ENCODE assay signal across 8 cellular contexts in the genomic region with DNA sequence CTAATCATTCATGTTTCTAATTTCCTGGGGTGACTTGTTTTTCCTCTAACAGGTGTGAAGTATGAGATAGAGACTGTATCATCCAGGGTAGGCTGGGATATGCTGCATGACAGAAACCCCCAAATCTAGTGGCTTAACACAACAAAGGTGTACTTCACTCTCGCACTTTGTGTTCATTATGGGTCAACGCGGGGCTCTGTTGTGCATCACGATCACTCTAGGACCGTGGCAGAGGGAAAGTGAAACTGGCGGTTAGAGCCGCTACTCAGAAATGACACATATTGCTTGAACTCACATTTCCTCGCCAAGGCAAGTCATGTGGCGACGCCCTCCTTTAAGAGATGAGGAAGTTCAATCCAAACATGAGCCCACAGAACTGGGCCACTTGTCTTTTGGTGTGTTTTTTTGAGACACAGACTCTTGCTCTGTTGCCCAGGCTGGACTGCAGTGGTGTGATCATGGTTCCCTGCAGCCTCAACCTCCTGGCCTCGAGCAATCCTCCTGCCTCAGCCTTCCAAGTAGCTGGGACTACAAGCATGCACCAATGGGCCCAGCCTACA. TPM values are rescaled to one million over a fixed set of nuclear protein-coding genes. Genes with fewer than 3 reads are reported as not detected.
DNase-seq lines count a peak whose midpoint lies in the region; ATAC-seq lines count a peak whose summit lies in the region.

No MANE protein-coding gene starts in this region.

- DNase-seq in activated gamma-delta T cell treated with Interleukin-2 at 50 U/mL for 16 hours (peak; percentile 70), activated gamma-delta T cell (lab: John Stamatoyannopoulos, UW) (no peak), SW480 (ENCODE audit: low spot score) (peak; percentile 62), left lobe of liver (ENCODE audit: low spot score) (peak; percentile 62), DMS114 treated with DMSO at 0.1 percent for 48 hours (lab: John Stamatoyannopoulos, UW; ENCODE audit: unreplicated experiment) (no peak)
- peak; percentile 68 for DNase-seq in activated naive CD8-positive, alpha-beta T cell treated with anti-CD3 and anti-CD28 coated beads, Interleukin-2, amount 10 ng/mL, durations not matched to agents 7 days and 5 days
- peak; percentile 56 to 80 for DNase-seq in stimulated activated CD8-positive, alpha-beta memory T cell treated with anti-CD3 and anti-CD28 coated beads, Interleukin-15, amount 100 ng/mL, for 48 hours (ENCODE audit: low read depth in 2 of 2)

- POLR2A ChIA-PET in activated naive CD8-positive, alpha-beta T cell treated with anti-CD3 and anti-CD28 coated beads, Interleukin-2, amount 10 ng/mL, durations not matched to agents 7 days and 5 days (lab: Charles Lee) = interaction anchor here (0.8 to 2.2 kb wide), 4 partner anchors 22 to 264 kb away, joined by 3 to 12 read pairs (median 4); a partner anchor contains a TSS

- H3K27ac Mint-ChIP-seq in activated naive CD8-positive, alpha-beta T cell treated with anti-CD3 and anti-CD28 coated beads, Interleukin-2, amount 10 ng/mL, durations not matched to agents 7 days and 5 days = peak overlapping the region; percentile 98

- H3K27me3 Mint-ChIP-seq in activated naive CD8-positive, alpha-beta T cell treated with anti-CD3 and anti-CD28 coated beads, Interleukin-2, amount 10 ng/mL, durations not matched to agents 7 days and 5 days = no peaks in the 10 kb centered on the region

- H3K9me3 Mint-ChIP-seq in activated naive CD8-positive, alpha-beta T cell treated with anti-CD3 and anti-CD28 coated beads, Interleukin-2, amount 10 ng/mL, durations not matched to agents 7 days and 5 days = no peaks in the 10 kb centered on the region

- H3K4me3 Mint-ChIP-seq in activated naive CD8-positive, alpha-beta T cell treated with anti-CD3 and anti-CD28 coated beads, Interleukin-2, amount 10 ng/mL, durations not matched to agents 7 days and 5 days = peak overlapping the region; percentile 74

- no peaks in the 10 kb centered on the region for H3K36me3 Mint-ChIP-seq in activated naive CD8-positive, alpha-beta T cell treated with anti-CD3 and anti-CD28 coated beads, Interleukin-2, amount 10 ng/mL, durations not matched to agents 7 days and 5 days

- peaks cover 46% of the 10 kb centered on the region for H3K4me1 Mint-ChIP-seq in activated naive CD8-positive, alpha-beta T cell treated with anti-CD3 and anti-CD28 coated beads, Interleukin-2, amount 10 ng/mL, durations not matched to agents 7 days and 5 days

- peak; percentile 94 for ATAC-seq in HG03280 (IDR thresholded peaks at IDR 0.05; ENCODE audit: unreplicated experiment)
- ATAC-seq in activated naive CD8-positive, alpha-beta T cell treated with anti-CD3 and anti-CD28 coated beads, Interleukin-2, amount 10 ng/mL, durations not matched to agents 7 days and 5 days (ENCODE audit: low read depth) = peak; percentile 98
- peak; percentile 70 for ATAC-seq in left lobe of liver

RNA-seq across cellular contexts. Expression of a gene that starts 34.4 kb away (rescaled TPM):
- total RNA-seq in activated naive CD8-positive, alpha-beta T cell treated with anti-CD3 and anti-CD28 coated beads, Interleukin-2, amount 10 ng/mL, durations not matched to agents 7 days and 5 days = 10 to 100 TPM; 69.9 to 71.7 TPM
- 70.8 TPM for total RNA-seq in left lobe of liver

RNA-seq across cellular contexts. Expression of a gene that starts 41.3 kb away (rescaled TPM):
- 100 to 1,000 TPM; 393 to 421 TPM for total RNA-seq in activated naive CD8-positive, alpha-beta T cell treated with anti-CD3 and anti-CD28 coated beads, Interleukin-2, amount 10 ng/mL, durations not matched to agents 7 days and 5 days
- total RNA-seq in left lobe of liver = 18.5 TPM

RNA-seq across cellular contexts. Expression of a gene that starts 48.3 kb away (rescaled TPM):
- total RNA-seq in activated naive CD8-positive, alpha-beta T cell treated with anti-CD3 and anti-CD28 coated beads, Interleukin-2, amount 10 ng/mL, durations not matched to agents 7 days and 5 days = 10 to 100 TPM; 59.1 to 59.2 TPM
- 29.9 TPM for total RNA-seq in left lobe of liver

Comparison
In these comparisons a context has a peak if more than half of its experiments do, and no peak if none do; other contexts are left out.
1. DNase-seq: peak in activated gamma-delta T cell treated with Interleukin-2 at 50 U/mL for 16 hours (single experiment), SW480 (single experiment), activated naive CD8-positive, alpha-beta T cell treated with anti-CD3 and anti-CD28 coated beads, Interleukin-2, amount 10 ng/mL, durations not matched to agents 7 days and 5 days (single experiment), left lobe of liver (single experiment) and stimulated activated CD8-positive, alpha-beta memory T cell treated with anti-CD3 and anti-CD28 coated beads, Interleukin-15, amount 100 ng/mL, for 48 hours (2 of 2); none in activated gamma-delta T cell (single experiment) and DMS114 treated with DMSO at 0.1 percent for 48 hours (single experiment).
2. RNA of a gene that starts 41.3 kb away (total RNA-seq): 393 to 421 TPM in activated naive CD8-positive, alpha-beta T cell treated with anti-CD3 and anti-CD28 coated beads, Interleukin-2, amount 10 ng/mL, durations not matched to agents 7 days and 5 days; 18.5 TPM in left lobe of liver (single experiment); every median in the first group is over 10 times any median in the second.
3. Peak in every context shown above with its lines, with median percentiles within 50 percentile points of each other: ATAC-seq.